ENCODE assay signal across 1 cellular context in the genomic region with DNA sequence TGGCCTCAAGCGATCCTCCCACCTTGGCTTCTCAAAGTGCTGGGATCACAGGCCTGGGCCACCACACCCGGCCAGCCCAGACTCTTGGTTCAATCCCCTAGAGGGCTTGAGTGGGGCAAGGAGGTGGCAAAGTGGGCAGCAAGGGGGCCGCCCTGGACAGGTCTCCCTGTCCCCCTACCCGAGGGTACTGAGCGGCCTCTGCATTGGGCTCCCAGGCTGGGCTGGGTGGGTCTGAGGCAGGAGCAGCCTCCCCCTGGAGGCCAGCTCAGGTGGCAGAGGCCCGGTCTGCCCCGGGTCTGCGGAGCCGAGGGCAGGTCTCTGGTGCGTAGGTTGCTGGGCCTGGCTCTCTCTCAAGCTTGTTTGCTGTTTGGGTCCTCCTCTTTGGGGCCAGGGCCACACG.
TF ChIP-seq lines count a peak whose summit lies in the region.

No MANE protein-coding gene starts in this region.

TF ChIP-seq in K562, 482 proteins besides CTCF, POLR2A, EP300 and RAD21 (continued from another document and continues in another):
- TF ChIP-seq, protein P1, sequence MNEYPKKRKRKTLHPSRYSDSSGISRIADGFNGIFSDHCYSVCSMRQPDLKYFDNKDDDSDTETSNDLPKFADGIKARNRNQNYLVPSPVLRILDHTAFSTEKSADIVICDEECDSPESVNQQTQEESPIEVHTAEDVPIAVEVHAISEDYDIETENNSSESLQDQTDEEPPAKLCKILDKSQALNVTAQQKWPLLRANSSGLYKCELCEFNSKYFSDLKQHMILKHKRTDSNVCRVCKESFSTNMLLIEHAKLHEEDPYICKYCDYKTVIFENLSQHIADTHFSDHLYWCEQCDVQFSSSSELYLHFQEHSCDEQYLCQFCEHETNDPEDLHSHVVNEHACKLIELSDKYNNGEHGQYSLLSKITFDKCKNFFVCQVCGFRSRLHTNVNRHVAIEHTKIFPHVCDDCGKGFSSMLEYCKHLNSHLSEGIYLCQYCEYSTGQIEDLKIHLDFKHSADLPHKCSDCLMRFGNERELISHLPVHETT (CRISPR knock-in tag; conservative IDR thresholded peaks at IDR 0.05 in 1 of 2, IDR thresholded peaks at IDR 0.05 in 1 of 2), result no peak
- TF ChIP-seq TFAM (CRISPR knock-in tag; conservative IDR thresholded peaks at IDR 0.05) (no peak), TBL1XR1 (IDR thresholded peaks at IDR 0.05; ENCODE audit: low read length in 2 of 2) (0 out of 4 replicates have a peak, but pooled peaks of 1 of the 2 experiments have one; percentile 30), YY1 (IDR thresholded peaks at IDR 0.05; ENCODE audit: borderline replicate concordance in 1 of 3, control insufficient read depth in 1 of 3, extremely low read depth in 1 of 3, insufficient read depth in 3 of 3, insufficient read length in 1 of 3, insufficient replicate concordance in 2 of 3, low read depth in 1 of 3, low read length in 2 of 3) (no peak), ZNF24 (IDR thresholded peaks at IDR 0.05) (no peak), NR3C1 (CRISPR knock-in tag; IDR thresholded peaks at IDR 0.05) (no peak), FOXP1 (CRISPR knock-in tag; IDR thresholded peaks at IDR 0.05) (0 out of 2 replicates have a peak, but pooled peaks have one; percentile 6), RFX7 (CRISPR knock-in tag; IDR thresholded peaks at IDR 0.05) (no peak), MYBL2 (IDR thresholded peaks at IDR 0.05; ENCODE audit: low read depth) (no peak), MYBL2 (CRISPR knock-in tag; IDR thresholded peaks at IDR 0.05; ENCODE audit: borderline replicate concordance) (0 out of 2 replicates have a peak, but pooled peaks have one; percentile 68), ARHGAP35 (IDR thresholded peaks at IDR 0.05; ENCODE audit: partially characterized antibody) (no peak), SNIP1 (IDR thresholded peaks at IDR 0.05; ENCODE audit: low read depth) (no peak), TAF7 (tag; IDR thresholded peaks at IDR 0.05) (no peak), ATF7 (IDR thresholded peaks at IDR 0.05) (no peak), CBFB (CRISPR knock-in tag; IDR thresholded peaks at IDR 0.05) (no peak), CHD1 (IDR thresholded peaks at IDR 0.05; ENCODE audit: low read length) (peak; percentile 29), STAG1 (CRISPR knock-in tag; IDR thresholded peaks at IDR 0.05; ENCODE audit: borderline replicate concordance) (0 out of 2 replicates have a peak, but pooled peaks have one; percentile 23), GTF2F1 (IDR thresholded peaks at IDR 0.05; ENCODE audit: low read depth, low read length) (no peak), JUN (IDR thresholded peaks at IDR 0.05; ENCODE audit: borderline replicate concordance, low read depth, low read length) (no peak), JUN (CRISPR knock-in tag; IDR thresholded peaks at IDR 0.05; ENCODE audit: borderline replicate concordance) (peak; percentile 66), ZNF232 (CRISPR knock-in tag; IDR thresholded peaks at IDR 0.05) (no peak)
- TF ChIP-seq, protein P2, sequence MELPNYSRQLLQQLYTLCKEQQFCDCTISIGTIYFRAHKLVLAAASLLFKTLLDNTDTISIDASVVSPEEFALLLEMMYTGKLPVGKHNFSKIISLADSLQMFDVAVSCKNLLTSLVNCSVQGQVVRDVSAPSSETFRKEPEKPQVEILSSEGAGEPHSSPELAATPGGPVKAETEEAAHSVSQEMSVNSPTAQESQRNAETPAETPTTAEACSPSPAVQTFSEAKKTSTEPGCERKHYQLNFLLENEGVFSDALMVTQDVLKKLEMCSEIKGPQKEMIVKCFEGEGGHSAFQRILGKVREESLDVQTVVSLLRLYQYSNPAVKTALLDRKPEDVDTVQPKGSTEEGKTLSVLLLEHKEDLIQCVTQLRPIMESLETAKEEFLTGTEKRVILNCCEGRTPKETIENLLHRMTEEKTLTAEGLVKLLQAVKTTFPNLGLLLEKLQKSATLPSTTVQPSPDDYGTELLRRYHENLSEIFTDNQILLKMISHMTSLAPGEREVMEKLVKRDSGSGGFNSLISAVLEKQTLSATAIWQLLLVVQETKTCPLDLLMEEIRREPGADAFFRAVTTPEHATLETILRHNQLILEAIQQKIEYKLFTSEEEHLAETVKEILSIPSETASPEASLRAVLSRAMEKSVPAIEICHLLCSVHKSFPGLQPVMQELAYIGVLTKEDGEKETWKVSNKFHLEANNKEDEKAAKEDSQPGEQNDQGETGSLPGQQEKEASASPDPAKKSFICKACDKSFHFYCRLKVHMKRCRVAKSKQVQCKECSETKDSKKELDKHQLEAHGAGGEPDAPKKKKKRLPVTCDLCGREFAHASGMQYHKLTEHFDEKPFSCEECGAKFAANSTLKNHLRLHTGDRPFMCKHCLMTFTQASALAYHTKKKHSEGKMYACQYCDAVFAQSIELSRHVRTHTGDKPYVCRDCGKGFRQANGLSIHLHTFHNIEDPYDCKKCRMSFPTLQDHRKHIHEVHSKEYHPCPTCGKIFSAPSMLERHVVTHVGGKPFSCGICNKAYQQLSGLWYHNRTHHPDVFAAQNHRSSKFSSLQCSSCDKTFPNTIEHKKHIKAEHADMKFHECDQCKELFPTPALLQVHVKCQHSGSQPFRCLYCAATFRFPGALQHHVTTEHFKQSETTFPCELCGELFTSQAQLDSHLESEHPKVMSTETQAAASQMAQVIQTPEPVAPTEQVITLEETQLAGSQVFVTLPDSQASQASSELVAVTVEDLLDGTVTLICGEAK (IDR thresholded peaks at IDR 0.05), result no peak
- TF ChIP-seq, protein P2 (CRISPR knock-in tag; IDR thresholded peaks at IDR 0.05), result 0 out of 2 replicates have a peak, but pooled peaks have one; percentile 27
- TF ChIP-seq, protein P3, sequence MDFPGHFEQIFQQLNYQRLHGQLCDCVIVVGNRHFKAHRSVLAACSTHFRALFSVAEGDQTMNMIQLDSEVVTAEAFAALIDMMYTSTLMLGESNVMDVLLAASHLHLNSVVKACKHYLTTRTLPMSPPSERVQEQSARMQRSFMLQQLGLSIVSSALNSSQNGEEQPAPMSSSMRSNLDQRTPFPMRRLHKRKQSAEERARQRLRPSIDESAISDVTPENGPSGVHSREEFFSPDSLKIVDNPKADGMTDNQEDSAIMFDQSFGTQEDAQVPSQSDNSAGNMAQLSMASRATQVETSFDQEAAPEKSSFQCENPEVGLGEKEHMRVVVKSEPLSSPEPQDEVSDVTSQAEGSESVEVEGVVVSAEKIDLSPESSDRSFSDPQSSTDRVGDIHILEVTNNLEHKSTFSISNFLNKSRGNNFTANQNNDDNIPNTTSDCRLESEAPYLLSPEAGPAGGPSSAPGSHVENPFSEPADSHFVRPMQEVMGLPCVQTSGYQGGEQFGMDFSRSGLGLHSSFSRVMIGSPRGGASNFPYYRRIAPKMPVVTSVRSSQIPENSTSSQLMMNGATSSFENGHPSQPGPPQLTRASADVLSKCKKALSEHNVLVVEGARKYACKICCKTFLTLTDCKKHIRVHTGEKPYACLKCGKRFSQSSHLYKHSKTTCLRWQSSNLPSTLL (IDR thresholded peaks at IDR 0.05), result no peak
- TF ChIP-seq, protein P4, sequence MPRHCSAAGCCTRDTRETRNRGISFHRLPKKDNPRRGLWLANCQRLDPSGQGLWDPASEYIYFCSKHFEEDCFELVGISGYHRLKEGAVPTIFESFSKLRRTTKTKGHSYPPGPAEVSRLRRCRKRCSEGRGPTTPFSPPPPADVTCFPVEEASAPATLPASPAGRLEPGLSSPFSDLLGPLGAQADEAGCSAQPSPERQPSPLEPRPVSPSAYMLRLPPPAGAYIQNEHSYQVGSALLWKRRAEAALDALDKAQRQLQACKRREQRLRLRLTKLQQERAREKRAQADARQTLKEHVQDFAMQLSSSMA (CRISPR knock-in tag; IDR thresholded peaks at IDR 0.05), result no peak
- TF ChIP-seq, protein P5, sequence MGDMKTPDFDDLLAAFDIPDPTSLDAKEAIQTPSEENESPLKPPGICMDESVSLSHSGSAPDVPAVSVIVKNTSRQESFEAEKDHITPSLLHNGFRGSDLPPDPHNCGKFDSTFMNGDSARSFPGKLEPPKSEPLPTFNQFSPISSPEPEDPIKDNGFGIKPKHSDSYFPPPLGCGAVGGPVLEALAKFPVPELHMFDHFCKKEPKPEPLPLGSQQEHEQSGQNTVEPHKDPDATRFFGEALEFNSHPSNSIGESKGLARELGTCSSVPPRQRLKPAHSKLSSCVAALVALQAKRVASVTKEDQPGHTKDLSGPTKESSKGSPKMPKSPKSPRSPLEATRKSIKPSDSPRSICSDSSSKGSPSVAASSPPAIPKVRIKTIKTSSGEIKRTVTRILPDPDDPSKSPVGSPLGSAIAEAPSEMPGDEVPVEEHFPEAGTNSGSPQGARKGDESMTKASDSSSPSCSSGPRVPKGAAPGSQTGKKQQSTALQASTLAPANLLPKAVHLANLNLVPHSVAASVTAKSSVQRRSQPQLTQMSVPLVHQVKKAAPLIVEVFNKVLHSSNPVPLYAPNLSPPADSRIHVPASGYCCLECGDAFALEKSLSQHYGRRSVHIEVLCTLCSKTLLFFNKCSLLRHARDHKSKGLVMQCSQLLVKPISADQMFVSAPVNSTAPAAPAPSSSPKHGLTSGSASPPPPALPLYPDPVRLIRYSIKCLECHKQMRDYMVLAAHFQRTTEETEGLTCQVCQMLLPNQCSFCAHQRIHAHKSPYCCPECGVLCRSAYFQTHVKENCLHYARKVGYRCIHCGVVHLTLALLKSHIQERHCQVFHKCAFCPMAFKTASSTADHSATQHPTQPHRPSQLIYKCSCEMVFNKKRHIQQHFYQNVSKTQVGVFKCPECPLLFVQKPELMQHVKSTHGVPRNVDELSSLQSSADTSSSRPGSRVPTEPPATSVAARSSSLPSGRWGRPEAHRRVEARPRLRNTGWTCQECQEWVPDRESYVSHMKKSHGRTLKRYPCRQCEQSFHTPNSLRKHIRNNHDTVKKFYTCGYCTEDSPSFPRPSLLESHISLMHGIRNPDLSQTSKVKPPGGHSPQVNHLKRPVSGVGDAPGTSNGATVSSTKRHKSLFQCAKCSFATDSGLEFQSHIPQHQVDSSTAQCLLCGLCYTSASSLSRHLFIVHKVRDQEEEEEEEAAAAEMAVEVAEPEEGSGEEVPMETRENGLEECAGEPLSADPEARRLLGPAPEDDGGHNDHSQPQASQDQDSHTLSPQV (IDR thresholded peaks at IDR 0.05), result no peak
- TF ChIP-seq, protein P6, sequence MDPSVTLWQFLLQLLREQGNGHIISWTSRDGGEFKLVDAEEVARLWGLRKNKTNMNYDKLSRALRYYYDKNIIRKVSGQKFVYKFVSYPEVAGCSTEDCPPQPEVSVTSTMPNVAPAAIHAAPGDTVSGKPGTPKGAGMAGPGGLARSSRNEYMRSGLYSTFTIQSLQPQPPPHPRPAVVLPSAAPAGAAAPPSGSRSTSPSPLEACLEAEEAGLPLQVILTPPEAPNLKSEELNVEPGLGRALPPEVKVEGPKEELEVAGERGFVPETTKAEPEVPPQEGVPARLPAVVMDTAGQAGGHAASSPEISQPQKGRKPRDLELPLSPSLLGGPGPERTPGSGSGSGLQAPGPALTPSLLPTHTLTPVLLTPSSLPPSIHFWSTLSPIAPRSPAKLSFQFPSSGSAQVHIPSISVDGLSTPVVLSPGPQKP (CRISPR knock-in tag; IDR thresholded peaks at IDR 0.05), result 0 out of 2 replicates have a peak, but pooled peaks have one; percentile 20
- TF ChIP-seq, protein P7, sequence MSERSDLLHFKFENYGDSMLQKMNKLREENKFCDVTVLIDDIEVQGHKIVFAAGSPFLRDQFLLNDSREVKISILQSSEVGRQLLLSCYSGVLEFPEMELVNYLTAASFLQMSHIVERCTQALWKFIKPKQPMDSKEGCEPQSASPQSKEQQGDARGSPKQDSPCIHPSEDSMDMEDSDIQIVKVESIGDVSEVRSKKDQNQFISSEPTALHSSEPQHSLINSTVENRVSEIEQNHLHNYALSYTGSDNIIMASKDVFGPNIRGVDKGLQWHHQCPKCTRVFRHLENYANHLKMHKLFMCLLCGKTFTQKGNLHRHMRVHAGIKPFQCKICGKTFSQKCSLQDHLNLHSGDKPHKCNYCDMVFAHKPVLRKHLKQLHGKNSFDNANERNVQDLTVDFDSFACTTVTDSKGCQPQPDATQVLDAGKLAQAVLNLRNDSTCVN (CRISPR knock-in tag; IDR thresholded peaks at IDR 0.05), result no peak
